In the genomic region with DNA sequence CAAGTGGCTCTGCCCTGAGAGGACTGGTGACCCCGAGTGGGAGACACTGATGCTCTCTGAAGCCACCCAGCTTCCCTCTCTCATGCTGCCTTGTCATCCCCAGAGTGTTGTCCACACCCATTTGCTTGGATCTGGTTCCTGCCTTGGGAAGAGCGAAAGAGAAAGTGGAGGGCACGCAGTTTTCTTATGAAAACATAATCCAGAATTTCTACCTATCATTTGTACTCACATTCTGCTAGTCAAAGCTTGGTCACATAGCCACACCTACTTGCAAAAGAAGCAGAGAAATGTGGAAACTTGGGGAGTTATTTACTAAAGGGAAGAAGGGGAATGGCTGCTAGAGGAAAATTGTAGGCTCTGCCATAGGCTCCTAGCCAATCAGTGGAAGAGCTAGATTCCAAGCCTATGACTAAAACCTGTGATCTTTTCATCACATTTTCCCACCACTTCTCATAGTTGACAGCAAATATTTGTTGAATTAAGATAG, we compare ENCODE assay signal across 13 cellular contexts.
DNase-seq lines count a peak whose midpoint lies in the region; ATAC-seq and TF ChIP-seq lines count a peak whose summit lies in the region.
"Had no signal": no experiment of that assay in that cellular context is flagged by ENCODE, and none has a peak within 500 bp of the region (broad histone marks: within the 10 kb centered on the region; RNA-seq: fewer than 3 reads in every experiment).

No MANE protein-coding gene starts in this region.

- DNase-seq in ACHN (peak; percentile 90), MG63 (peak; percentile 19), epithelial cell of proximal tubule (ENCODE audit: low read depth) (peak; percentile 68), myocyte (ENCODE audit: low read depth) (peak; percentile 74), dorsolateral prefrontal cortex (no peak)
- DNase-seq in activated naive CD4-positive, alpha-beta T cell (lab: John Stamatoyannopoulos, UW), result no peak
- DNase-seq: activated gamma-delta T cell treated with Interleukin-2 at 50 U/mL for 16 hours; head of caudate nucleus; NCI-H345; stimulated activated naive CD4-positive, alpha-beta T cell treated with Interleukin-2 at 50 U/mL for 16 hours had no signal

- H3K4me3 ChIP-seq in MG63 (no peak overlapping the region), epithelial cell of proximal tubule (ENCODE audit: low read depth, low read length) (no peak overlapping the region), dorsolateral prefrontal cortex (no peak overlapping the region)
- H3K4me3 ChIP-seq: BLaER1 treated with 17β-estradiol and CSF1 and Interleukin-3, amounts not matched to agents 10 nM and 100 nM had no signal

- H3K36me3 Mint-ChIP-seq in stimulated activated memory B cell treated with anti-CD40 and anti-IgM and Interleukin-4, amounts not matched to agents 10 μg/mL and 1 μg/mL and 100 μg/mL, for 72 hours, result peaks cover 26% of the 10 kb centered on the region

- H3K27ac Mint-ChIP-seq in stimulated activated memory B cell treated with anti-CD40 and anti-IgM and Interleukin-4, amounts not matched to agents 10 μg/mL and 1 μg/mL and 100 μg/mL, for 72 hours, result no peak overlapping the region

- no peaks in the 10 kb centered on the region for H3K9me3 ChIP-seq in MG63
- H3K9me3 ChIP-seq: BLaER1 treated with 17β-estradiol and CSF1 and Interleukin-3, amounts not matched to agents 10 nM and 100 nM had no signal

- H3K4me3 Mint-ChIP-seq in stimulated activated memory B cell treated with anti-CD40 and anti-IgM and Interleukin-4, amounts not matched to agents 10 μg/mL and 1 μg/mL and 100 μg/mL, for 72 hours, result no peak overlapping the region

- H3K9me3 Mint-ChIP-seq in stimulated activated memory B cell treated with anti-CD40 and anti-IgM and Interleukin-4, amounts not matched to agents 10 μg/mL and 1 μg/mL and 100 μg/mL, for 72 hours, result no peaks in the 10 kb centered on the region

- TF ChIP-seq CTCF in epithelial cell of proximal tubule (conservative IDR thresholded peaks at IDR 0.05; ENCODE audit: low read depth, low read length), result no peak
- no peak for TF ChIP-seq CTCF in dorsolateral prefrontal cortex (IDR thresholded peaks at IDR 0.05 in 54 of 56, conservative IDR thresholded peaks at IDR 0.05 in 2 of 56; ENCODE audit: low read depth in 1 of 56, partially characterized antibody in 56 of 56)

- peaks cover 48% of the 10 kb centered on the region for H3K4me1 Mint-ChIP-seq in stimulated activated memory B cell treated with anti-CD40 and anti-IgM and Interleukin-4, amounts not matched to agents 10 μg/mL and 1 μg/mL and 100 μg/mL, for 72 hours

- intact Hi-C loops in dorsolateral prefrontal cortex (cut with DNase I), result no loop called here

- no peaks in the 10 kb centered on the region for H3K27me3 Mint-ChIP-seq in stimulated activated memory B cell treated with anti-CD40 and anti-IgM and Interleukin-4, amounts not matched to agents 10 μg/mL and 1 μg/mL and 100 μg/mL, for 72 hours

- no peak for ATAC-seq in HG03521 (IDR thresholded peaks at IDR 0.05; ENCODE audit: unreplicated experiment)
- ATAC-seq in stimulated activated memory B cell treated with anti-CD40 and anti-IgM and Interleukin-4, amounts not matched to agents 10 μg/mL and 1 μg/mL and 100 μg/mL, for 72 hours, result no peak

- in situ Hi-C loops in ACHN (cut with HindIII; ENCODE audit: low pct_ligation_motif_present, low pct_unique_long_range_greater_than_20kb, low sequenced_read_pairs), result no loop called here

- no peak overlapping the region for H3K27ac ChIP-seq in dorsolateral prefrontal cortex

- H3K27me3 ChIP-seq in MG63 (no peaks in the 10 kb centered on the region), dorsolateral prefrontal cortex (no peaks in the 10 kb centered on the region)
- H3K27me3 ChIP-seq: BLaER1 treated with 17β-estradiol and CSF1 and Interleukin-3, amounts not matched to agents 10 nM and 100 nM had no signal

- H3K36me3 ChIP-seq in MG63, result no peaks in the 10 kb centered on the region
- H3K36me3 ChIP-seq: BLaER1 treated with 17β-estradiol and CSF1 and Interleukin-3, amounts not matched to agents 10 nM and 100 nM had no signal

Comparison
In these comparisons a context has a peak if more than half of its experiments do, and no peak if none do; other contexts are left out.
1. DNase-seq: peak in ACHN (single experiment), MG63 (single experiment), epithelial cell of proximal tubule (single experiment) and myocyte (single experiment); none in dorsolateral prefrontal cortex (0 of 10) and activated naive CD4-positive, alpha-beta T cell (0 of 4).